In genomic region chr3:71694358-71694999, GRCh38 we compare ENCODE assay signal across 12 cellular contexts. TPM values are rescaled to one million over a fixed set of nuclear protein-coding genes. Genes with fewer than 3 reads are reported as not detected.
A peak's percentile ranks its signal among the peaks of the same experiment; 100 is the strongest.
DNase-seq lines count a peak whose midpoint lies in the region; ATAC-seq, FAIRE-seq and TF ChIP-seq lines count a peak whose summit lies in the region.
"Had no signal": no experiment of that assay in that cellular context is flagged by ENCODE, and none has a peak within 500 bp of the region (broad histone marks: within the 10 kb centered on the region; RNA-seq: fewer than 3 reads in every experiment).

No MANE protein-coding gene starts in this region.

- no peak overlapping the region for H3K4me3 ChIP-seq in HUES48 (ENCODE audit: low read depth, low read length)
- H3K4me3 ChIP-seq in bronchial epithelial cell (ENCODE audit: low read depth, low read length) = no peak overlapping the region
- no peak overlapping the region for H3K4me3 ChIP-seq in suprapubic skin

- no peak for TF ChIP-seq POLR2A in suprapubic skin (IDR thresholded peaks at IDR 0.05)

- no peak for TF ChIP-seq CTCF in bronchial epithelial cell (IDR thresholded peaks at IDR 0.05; ENCODE audit: insufficient read depth, low read length, severe bottlenecking)
- TF ChIP-seq CTCF in suprapubic skin (IDR thresholded peaks at IDR 0.05) = no peak

- DNase-seq in bronchial epithelial cell (ENCODE audit: low read depth) (peak; percentile 79), kidney tubule cell (ENCODE audit: low spot score) (peak; percentile 58), suprapubic skin (ENCODE audit: low spot score in 2 of 2) (no peak), NCI-H2196 (lab: John Stamatoyannopoulos, UW; ENCODE audit: unreplicated experiment) (no peak)
- DNase-seq in activated CD4-positive, alpha-beta T cell treated with anti-CD3 and anti-CD28 coated beads for 48 hours = no peak
- DNase-seq: activated B cell treated with CpG ODN at 0.5 μM for 24 hours; activated naive CD4-positive, alpha-beta T cell treated with anti-CD3 and anti-CD28 coated beads for 36 hours; NCI-H1105 had no signal

- no peak for FAIRE-seq in bronchial epithelial cell (lab: Jason Lieb, UNC)
- FAIRE-seq: H54 had no signal

- H3K4me1 ChIP-seq in HUES48 (ENCODE audit: control insufficient read depth, insufficient read depth, low read length) = peaks cover 34% of the 10 kb centered on the region
- H3K4me1 ChIP-seq in suprapubic skin = peaks cover 19% of the 10 kb centered on the region

- ATAC-seq in GM21515 (IDR thresholded peaks at IDR 0.05; ENCODE audit: unreplicated experiment) (no peak), HG03135 (IDR thresholded peaks at IDR 0.05; ENCODE audit: unreplicated experiment) (no peak)

- no peak for TF ChIP-seq EP300 in suprapubic skin (IDR thresholded peaks at IDR 0.05)

- 47% methylated on average over 4 of the region's 4 CpGs for WGBS in suprapubic skin

- 0 out of 2 replicates have a peak overlapping the region, but pooled peaks have one; percentile 36 for H3K9ac ChIP-seq in HUES48 (ENCODE audit: low read depth, low read length)

- no peaks in the 10 kb centered on the region for H3K27me3 ChIP-seq in HUES48 (ENCODE audit: control insufficient read depth, insufficient read depth, low read length)
- no peaks in the 10 kb centered on the region for H3K27me3 ChIP-seq in bronchial epithelial cell (ENCODE audit: control insufficient read depth, insufficient read depth, low read length)
- H3K27me3 ChIP-seq in suprapubic skin = no peaks in the 10 kb centered on the region

- no peaks in the 10 kb centered on the region for H3K36me3 ChIP-seq in HUES48 (ENCODE audit: control insufficient read depth, insufficient read depth, low read length)
- H3K36me3 ChIP-seq in bronchial epithelial cell (ENCODE audit: control insufficient read depth, insufficient read depth, low read length) = no peaks in the 10 kb centered on the region
- H3K36me3 ChIP-seq in suprapubic skin = no peaks in the 10 kb centered on the region

- H3K27ac ChIP-seq in HUES48 (ENCODE audit: low read depth, low read length) (no peak overlapping the region), suprapubic skin (peak overlapping the region; percentile 8)

- no peaks in the 10 kb centered on the region for H3K9me3 ChIP-seq in HUES48 (ENCODE audit: control insufficient read depth, insufficient read depth, low read length)
- H3K9me3 ChIP-seq in suprapubic skin = no peaks in the 10 kb centered on the region

RNA-seq across cellular contexts. Expression of gene EIF4E3, which starts 30.7 kb away (rescaled TPM):
- total RNA-seq in bronchial epithelial cell (2.1 and 3.1 TPM in 2 replicates), suprapubic skin (10 to 100 TPM; 12.7 to 23.5 (median 16.0) TPM)

RNA-seq across cellular contexts. Expression of gene GPR27, which starts 59.2 kb away (rescaled TPM):
- total RNA-seq in bronchial epithelial cell (0.38 and 0.53 TPM in 2 replicates), suprapubic skin (1 to 10 TPM; 1.2 to 5.5 (median 3.9) TPM)
- total RNA-seq: activated B cell treated with CpG ODN at 0.5 μM for 24 hours had no signal

Comparison
In these comparisons a context has a peak if more than half of its experiments do, and no peak if none do; other contexts are left out.
1. DNase-seq: peak in bronchial epithelial cell (single experiment) and kidney tubule cell (single experiment); none in suprapubic skin (0 of 2), activated CD4-positive, alpha-beta T cell treated with anti-CD3 and anti-CD28 coated beads for 48 hours (single experiment) and NCI-H2196 (single experiment).